1 cellular context compared by ENCODE assay signal in the genomic region with DNA sequence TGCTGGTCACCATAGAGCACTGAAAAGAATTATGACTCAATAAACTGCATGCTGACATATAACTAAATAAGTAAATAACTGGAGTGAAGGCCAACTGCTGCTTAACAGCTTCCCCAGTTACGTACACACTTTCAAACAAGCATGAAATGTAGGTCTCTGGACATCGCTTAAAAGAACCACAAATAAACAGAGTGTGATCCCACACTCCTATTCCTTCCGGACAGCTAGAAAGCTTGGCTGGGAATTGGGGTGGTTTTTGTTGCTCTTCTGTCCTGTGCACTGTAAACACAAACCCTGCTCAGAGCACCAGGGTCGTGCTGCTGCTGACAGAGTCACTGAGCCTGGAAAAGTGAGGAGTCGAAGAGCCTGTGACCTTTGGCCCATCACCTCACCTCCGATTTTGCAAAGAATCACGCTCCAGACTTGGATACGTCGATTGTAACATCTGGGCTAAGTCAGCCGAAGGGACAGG.
TF ChIP-seq lines count a peak whose summit lies in the region.

No MANE protein-coding gene starts in this region.

TF ChIP-seq in HEK293, 187 proteins besides CTCF, POLR2A, EP300 and RAD21 (continued from another document and continues in another):
- TF ChIP-seq, protein P1, sequence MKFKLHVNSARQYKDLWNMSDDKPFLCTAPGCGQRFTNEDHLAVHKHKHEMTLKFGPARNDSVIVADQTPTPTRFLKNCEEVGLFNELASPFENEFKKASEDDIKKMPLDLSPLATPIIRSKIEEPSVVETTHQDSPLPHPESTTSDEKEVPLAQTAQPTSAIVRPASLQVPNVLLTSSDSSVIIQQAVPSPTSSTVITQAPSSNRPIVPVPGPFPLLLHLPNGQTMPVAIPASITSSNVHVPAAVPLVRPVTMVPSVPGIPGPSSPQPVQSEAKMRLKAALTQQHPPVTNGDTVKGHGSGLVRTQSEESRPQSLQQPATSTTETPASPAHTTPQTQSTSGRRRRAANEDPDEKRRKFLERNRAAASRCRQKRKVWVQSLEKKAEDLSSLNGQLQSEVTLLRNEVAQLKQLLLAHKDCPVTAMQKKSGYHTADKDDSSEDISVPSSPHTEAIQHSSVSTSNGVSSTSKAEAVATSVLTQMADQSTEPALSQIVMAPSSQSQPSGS (tag by site-specific recombination; IDR thresholded peaks at IDR 0.05; ENCODE audit: low read depth), result peak; percentile 14; the same call in 1 of the 2 replicates
- TF ChIP-seq ZNF423 (tag by site-specific recombination; IDR thresholded peaks at IDR 0.05) (no peak), ZIC2 (tag by site-specific recombination; IDR thresholded peaks at IDR 0.05) (peak; percentile 59), ZFP41 (tag by site-specific recombination; IDR thresholded peaks at IDR 0.05; ENCODE audit: borderline replicate concordance) (no peak), ZNF596 (tag by site-specific recombination; IDR thresholded peaks at IDR 0.05) (no peak), MZF1 (tag by site-specific recombination; IDR thresholded peaks at IDR 0.05; ENCODE audit: borderline replicate concordance) (no peak; the same call in 1 of the 2 replicates), HOXD13 (CRISPR knock-in tag; IDR thresholded peaks at IDR 0.05; ENCODE audit: borderline replicate concordance) (no peak), ZNF157 (tag by site-specific recombination; IDR thresholded peaks at IDR 0.05) (no peak), ZNF214 (tag by site-specific recombination; IDR thresholded peaks at IDR 0.05; ENCODE audit: borderline replicate concordance) (no peak), ZNF16 (tag by site-specific recombination; IDR thresholded peaks at IDR 0.05; ENCODE audit: low read depth) (no peak), ZNF37A (tag by site-specific recombination; IDR thresholded peaks at IDR 0.05) (no peak), WT1 (tag by site-specific recombination; IDR thresholded peaks at IDR 0.05) (peak; percentile 72), HOXC10 (CRISPR knock-in tag; IDR thresholded peaks at IDR 0.05) (no peak), ZNF658 (tag by site-specific recombination; IDR thresholded peaks at IDR 0.05) (no peak), ZBTB17 (tag by site-specific recombination; IDR thresholded peaks at IDR 0.05) (peak; percentile 35; the same call in 1 of the 2 replicates), ZNF138 (tag by site-specific recombination; IDR thresholded peaks at IDR 0.05; ENCODE audit: borderline replicate concordance) (no peak), FEZF1 (tag by site-specific recombination; IDR thresholded peaks at IDR 0.05) (peak; percentile 84), BCL11A (tag by site-specific recombination; IDR thresholded peaks at IDR 0.05; ENCODE audit: low read depth) (no peak), GLIS2 (tag by site-specific recombination; IDR thresholded peaks at IDR 0.05) (no peak), ZBTB48 (tag by site-specific recombination; IDR thresholded peaks at IDR 0.05) (no peak), ZNF529 (tag by site-specific recombination; IDR thresholded peaks at IDR 0.05; ENCODE audit: insufficient replicate concordance) (no peak), ZNF324 (tag by site-specific recombination; IDR thresholded peaks at IDR 0.05) (no peak), ZNF561 (tag by site-specific recombination; IDR thresholded peaks at IDR 0.05; ENCODE audit: borderline replicate concordance) (peak; percentile 48; the same call in 1 of the 2 replicates), ZNF19 (tag by site-specific recombination; IDR thresholded peaks at IDR 0.05; ENCODE audit: low read depth) (no peak), ZSCAN30 (tag by site-specific recombination; IDR thresholded peaks at IDR 0.05) (0 out of 2 replicates have a peak, but pooled peaks have one; percentile 37), ZNF302 (tag by site-specific recombination; IDR thresholded peaks at IDR 0.05; ENCODE audit: low read depth) (no peak), ZNF621 (tag by site-specific recombination; IDR thresholded peaks at IDR 0.05) (no peak), REPIN1 (tag by site-specific recombination; IDR thresholded peaks at IDR 0.05; ENCODE audit: low read depth) (no peak), ZNF10 (tag by site-specific recombination; IDR thresholded peaks at IDR 0.05) (no peak), ZNF221 (tag by site-specific recombination; IDR thresholded peaks at IDR 0.05; ENCODE audit: borderline replicate concordance) (no peak), ZNF155 (tag by site-specific recombination; IDR thresholded peaks at IDR 0.05) (no peak)
- TF ChIP-seq, protein P2, sequence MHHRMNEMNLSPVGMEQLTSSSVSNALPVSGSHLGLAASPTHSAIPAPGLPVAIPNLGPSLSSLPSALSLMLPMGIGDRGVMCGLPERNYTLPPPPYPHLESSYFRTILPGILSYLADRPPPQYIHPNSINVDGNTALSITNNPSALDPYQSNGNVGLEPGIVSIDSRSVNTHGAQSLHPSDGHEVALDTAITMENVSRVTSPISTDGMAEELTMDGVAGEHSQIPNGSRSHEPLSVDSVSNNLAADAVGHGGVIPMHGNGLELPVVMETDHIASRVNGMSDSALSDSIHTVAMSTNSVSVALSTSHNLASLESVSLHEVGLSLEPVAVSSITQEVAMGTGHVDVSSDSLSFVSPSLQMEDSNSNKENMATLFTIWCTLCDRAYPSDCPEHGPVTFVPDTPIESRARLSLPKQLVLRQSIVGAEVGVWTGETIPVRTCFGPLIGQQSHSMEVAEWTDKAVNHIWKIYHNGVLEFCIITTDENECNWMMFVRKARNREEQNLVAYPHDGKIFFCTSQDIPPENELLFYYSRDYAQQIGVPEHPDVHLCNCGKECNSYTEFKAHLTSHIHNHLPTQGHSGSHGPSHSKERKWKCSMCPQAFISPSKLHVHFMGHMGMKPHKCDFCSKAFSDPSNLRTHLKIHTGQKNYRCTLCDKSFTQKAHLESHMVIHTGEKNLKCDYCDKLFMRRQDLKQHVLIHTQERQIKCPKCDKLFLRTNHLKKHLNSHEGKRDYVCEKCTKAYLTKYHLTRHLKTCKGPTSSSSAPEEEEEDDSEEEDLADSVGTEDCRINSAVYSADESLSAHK (tag by site-specific recombination; IDR thresholded peaks at IDR 0.05), result peak; percentile 45; the same call in 1 of the 2 replicates
- TF ChIP-seq, protein P3, sequence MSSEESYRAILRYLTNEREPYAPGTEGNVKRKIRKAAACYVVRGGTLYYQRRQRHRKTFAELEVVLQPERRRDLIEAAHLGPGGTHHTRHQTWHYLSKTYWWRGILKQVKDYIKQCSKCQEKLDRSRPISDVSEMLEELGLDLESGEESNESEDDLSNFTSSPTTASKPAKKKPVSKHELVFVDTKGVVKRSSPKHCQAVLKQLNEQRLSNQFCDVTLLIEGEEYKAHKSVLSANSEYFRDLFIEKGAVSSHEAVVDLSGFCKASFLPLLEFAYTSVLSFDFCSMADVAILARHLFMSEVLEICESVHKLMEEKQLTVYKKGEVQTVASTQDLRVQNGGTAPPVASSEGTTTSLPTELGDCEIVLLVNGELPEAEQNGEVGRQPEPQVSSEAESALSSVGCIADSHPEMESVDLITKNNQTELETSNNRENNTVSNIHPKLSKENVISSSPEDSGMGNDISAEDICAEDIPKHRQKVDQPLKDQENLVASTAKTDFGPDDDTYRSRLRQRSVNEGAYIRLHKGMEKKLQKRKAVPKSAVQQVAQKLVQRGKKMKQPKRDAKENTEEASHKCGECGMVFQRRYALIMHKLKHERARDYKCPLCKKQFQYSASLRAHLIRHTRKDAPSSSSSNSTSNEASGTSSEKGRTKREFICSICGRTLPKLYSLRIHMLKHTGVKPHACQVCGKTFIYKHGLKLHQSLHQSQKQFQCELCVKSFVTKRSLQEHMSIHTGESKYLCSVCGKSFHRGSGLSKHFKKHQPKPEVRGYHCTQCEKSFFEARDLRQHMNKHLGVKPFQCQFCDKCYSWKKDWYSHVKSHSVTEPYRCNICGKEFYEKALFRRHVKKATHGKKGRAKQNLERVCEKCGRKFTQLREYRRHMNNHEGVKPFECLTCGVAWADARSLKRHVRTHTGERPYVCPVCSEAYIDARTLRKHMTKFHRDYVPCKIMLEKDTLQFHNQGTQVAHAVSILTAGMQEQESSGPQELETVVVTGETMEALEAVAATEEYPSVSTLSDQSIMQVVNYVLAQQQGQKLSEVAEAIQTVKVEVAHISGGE (tag by site-specific recombination; conservative IDR thresholded peaks at IDR 0.05; ENCODE audit: low read depth), result no peak
- TF ChIP-seq, protein P4, sequence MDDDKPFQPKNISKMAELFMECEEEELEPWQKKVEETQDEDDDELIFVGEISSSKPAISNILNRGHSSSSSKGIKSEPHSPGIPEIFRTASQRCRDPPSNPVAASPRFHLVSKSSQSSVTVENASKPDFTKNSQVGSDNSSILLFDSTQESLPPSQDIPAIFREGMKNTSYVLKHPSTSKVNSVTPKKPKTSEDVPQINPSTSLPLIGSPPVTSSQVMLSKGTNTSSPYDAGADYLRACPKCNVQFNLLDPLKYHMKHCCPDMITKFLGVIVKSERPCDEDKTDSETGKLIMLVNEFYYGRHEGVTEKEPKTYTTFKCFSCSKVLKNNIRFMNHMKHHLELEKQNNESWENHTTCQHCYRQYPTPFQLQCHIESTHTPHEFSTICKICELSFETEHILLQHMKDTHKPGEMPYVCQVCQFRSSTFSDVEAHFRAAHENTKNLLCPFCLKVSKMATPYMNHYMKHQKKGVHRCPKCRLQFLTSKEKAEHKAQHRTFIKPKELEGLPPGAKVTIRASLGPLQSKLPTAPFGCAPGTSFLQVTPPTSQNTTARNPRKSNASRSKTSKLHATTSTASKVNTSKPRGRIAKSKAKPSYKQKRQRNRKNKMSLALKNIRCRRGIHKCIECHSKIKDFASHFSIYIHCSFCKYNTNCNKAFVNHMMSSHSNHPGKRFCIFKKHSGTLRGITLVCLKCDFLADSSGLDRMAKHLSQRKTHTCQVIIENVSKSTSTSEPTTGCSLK (tag by site-specific recombination; IDR thresholded peaks at IDR 0.05), result no peak
- TF ChIP-seq, protein P5, sequence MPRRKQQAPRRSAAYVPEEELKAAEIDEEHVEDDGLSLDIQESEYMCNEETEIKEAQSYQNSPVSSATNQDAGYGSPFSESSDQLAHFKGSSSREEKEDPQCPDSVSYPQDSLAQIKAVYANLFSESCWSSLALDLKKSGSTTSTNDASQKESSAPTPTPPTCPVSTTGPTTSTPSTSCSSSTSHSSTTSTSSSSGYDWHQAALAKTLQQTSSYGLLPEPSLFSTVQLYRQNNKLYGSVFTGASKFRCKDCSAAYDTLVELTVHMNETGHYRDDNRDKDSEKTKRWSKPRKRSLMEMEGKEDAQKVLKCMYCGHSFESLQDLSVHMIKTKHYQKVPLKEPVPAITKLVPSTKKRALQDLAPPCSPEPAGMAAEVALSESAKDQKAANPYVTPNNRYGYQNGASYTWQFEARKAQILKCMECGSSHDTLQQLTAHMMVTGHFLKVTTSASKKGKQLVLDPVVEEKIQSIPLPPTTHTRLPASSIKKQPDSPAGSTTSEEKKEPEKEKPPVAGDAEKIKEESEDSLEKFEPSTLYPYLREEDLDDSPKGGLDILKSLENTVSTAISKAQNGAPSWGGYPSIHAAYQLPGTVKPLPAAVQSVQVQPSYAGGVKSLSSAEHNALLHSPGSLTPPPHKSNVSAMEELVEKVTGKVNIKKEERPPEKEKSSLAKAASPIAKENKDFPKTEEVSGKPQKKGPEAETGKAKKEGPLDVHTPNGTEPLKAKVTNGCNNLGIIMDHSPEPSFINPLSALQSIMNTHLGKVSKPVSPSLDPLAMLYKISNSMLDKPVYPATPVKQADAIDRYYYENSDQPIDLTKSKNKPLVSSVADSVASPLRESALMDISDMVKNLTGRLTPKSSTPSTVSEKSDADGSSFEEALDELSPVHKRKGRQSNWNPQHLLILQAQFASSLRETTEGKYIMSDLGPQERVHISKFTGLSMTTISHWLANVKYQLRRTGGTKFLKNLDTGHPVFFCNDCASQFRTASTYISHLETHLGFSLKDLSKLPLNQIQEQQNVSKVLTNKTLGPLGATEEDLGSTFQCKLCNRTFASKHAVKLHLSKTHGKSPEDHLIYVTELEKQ (tag by site-specific recombination; IDR thresholded peaks at IDR 0.05; ENCODE audit: borderline replicate concordance), result no peak
- TF ChIP-seq, protein P6, sequence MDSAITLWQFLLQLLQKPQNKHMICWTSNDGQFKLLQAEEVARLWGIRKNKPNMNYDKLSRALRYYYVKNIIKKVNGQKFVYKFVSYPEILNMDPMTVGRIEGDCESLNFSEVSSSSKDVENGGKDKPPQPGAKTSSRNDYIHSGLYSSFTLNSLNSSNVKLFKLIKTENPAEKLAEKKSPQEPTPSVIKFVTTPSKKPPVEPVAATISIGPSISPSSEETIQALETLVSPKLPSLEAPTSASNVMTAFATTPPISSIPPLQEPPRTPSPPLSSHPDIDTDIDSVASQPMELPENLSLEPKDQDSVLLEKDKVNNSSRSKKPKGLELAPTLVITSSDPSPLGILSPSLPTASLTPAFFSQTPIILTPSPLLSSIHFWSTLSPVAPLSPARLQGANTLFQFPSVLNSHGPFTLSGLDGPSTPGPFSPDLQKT (IDR thresholded peaks at IDR 0.05; ENCODE audit: borderline replicate concordance, low read depth, low read length), result no peak
- TF ChIP-seq, protein P7, sequence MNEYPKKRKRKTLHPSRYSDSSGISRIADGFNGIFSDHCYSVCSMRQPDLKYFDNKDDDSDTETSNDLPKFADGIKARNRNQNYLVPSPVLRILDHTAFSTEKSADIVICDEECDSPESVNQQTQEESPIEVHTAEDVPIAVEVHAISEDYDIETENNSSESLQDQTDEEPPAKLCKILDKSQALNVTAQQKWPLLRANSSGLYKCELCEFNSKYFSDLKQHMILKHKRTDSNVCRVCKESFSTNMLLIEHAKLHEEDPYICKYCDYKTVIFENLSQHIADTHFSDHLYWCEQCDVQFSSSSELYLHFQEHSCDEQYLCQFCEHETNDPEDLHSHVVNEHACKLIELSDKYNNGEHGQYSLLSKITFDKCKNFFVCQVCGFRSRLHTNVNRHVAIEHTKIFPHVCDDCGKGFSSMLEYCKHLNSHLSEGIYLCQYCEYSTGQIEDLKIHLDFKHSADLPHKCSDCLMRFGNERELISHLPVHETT (tag by site-specific recombination; IDR thresholded peaks at IDR 0.05), result no peak
- TF ChIP-seq, protein P8, sequence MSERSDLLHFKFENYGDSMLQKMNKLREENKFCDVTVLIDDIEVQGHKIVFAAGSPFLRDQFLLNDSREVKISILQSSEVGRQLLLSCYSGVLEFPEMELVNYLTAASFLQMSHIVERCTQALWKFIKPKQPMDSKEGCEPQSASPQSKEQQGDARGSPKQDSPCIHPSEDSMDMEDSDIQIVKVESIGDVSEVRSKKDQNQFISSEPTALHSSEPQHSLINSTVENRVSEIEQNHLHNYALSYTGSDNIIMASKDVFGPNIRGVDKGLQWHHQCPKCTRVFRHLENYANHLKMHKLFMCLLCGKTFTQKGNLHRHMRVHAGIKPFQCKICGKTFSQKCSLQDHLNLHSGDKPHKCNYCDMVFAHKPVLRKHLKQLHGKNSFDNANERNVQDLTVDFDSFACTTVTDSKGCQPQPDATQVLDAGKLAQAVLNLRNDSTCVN (tag by site-specific recombination; optimal IDR thresholded peaks at IDR 0.05), result no peak
- TF ChIP-seq, protein P9, sequence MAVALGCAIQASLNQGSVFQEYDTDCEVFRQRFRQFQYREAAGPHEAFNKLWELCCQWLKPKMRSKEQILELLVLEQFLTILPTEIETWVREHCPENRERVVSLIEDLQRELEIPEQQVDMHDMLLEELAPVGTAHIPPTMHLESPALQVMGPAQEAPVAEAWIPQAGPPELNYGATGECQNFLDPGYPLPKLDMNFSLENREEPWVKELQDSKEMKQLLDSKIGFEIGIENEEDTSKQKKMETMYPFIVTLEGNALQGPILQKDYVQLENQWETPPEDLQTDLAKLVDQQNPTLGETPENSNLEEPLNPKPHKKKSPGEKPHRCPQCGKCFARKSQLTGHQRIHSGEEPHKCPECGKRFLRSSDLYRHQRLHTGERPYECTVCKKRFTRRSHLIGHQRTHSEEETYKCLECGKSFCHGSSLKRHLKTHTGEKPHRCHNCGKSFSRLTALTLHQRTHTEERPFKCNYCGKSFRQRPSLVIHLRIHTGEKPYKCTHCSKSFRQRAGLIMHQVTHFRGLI (tag by site-specific recombination; IDR thresholded peaks at IDR 0.05), result peak; percentile 64; the same call in 1 of the 2 replicates
